ENCODE assay signal across 15 cellular contexts in genomic region chr11:118349475-118349874, GRCh38. TPM values are rescaled to one million over a fixed set of nuclear protein-coding genes. Genes with fewer than 3 reads are reported as not detected.
"Had no signal": no experiment of that assay in that cellular context is flagged by ENCODE, and none has a peak within 500 bp of the region (broad histone marks: within the 10 kb centered on the region; RNA-seq: fewer than 3 reads in every experiment).

No MANE protein-coding gene starts in this region.

- H3K36me3 Mint-ChIP-seq: stimulated activated memory B cell treated with anti-CD40 and anti-IgM and Interleukin-4, amounts not matched to agents 10 μg/mL and 1 μg/mL and 100 μg/mL, for 72 hours had no signal

- H3K4me1 Mint-ChIP-seq: endodermal cell, nephron progenitor cell had no signal

- DNase-seq: caudate nucleus, endodermal cell, erythroblast, hippocampal formation, left ventricle myocardium superior, mesenchymal stem cell, nephron progenitor cell, right lobe of liver, SHP77 treated with DMSO at 0.1 percent for 48 hours, upper lobe of right lung had no signal

- H3K9me3 Mint-ChIP-seq: dendritic cell treated with granulocyte-macrophage colony-stimulating factor and Interleukin-4, amounts not matched to agents 40 ng/mL and 50 ng/mL, for 4 days; endodermal cell; stimulated activated memory B cell treated with anti-CD40 and anti-IgM and Interleukin-4, amounts not matched to agents 10 μg/mL and 1 μg/mL and 100 μg/mL, for 72 hours had no signal

- ATAC-seq: activated CD4-positive, CD25-positive, alpha-beta regulatory T cell treated with anti-CD3 and anti-CD28 coated beads, Interleukin-2, amount 50 U/mL, for 24 hours; left ventricle myocardium superior; right lobe of liver; stimulated activated memory B cell treated with anti-CD40 and anti-IgM and Interleukin-4, amounts not matched to agents 10 μg/mL and 1 μg/mL and 100 μg/mL, for 72 hours; upper lobe of right lung had no signal

- H3K4me3 Mint-ChIP-seq: dendritic cell treated with granulocyte-macrophage colony-stimulating factor and Interleukin-4, amounts not matched to agents 40 ng/mL and 50 ng/mL, for 4 days; endodermal cell; nephron progenitor cell; stimulated activated memory B cell treated with anti-CD40 and anti-IgM and Interleukin-4, amounts not matched to agents 10 μg/mL and 1 μg/mL and 100 μg/mL, for 72 hours had no signal

- H3K27ac Mint-ChIP-seq: dendritic cell treated with granulocyte-macrophage colony-stimulating factor and Interleukin-4, amounts not matched to agents 40 ng/mL and 50 ng/mL, for 4 days; endodermal cell; nephron progenitor cell; stimulated activated memory B cell treated with anti-CD40 and anti-IgM and Interleukin-4, amounts not matched to agents 10 μg/mL and 1 μg/mL and 100 μg/mL, for 72 hours had no signal

RNA-seq across cellular contexts. Expression of gene CD3G, which starts 5.3 kb away (rescaled TPM):
- total RNA-seq: endodermal cell, kidney epithelial cell had no signal

RNA-seq across cellular contexts. Expression of gene CD3D, which starts 7.0 kb away (rescaled TPM):
- total RNA-seq: kidney epithelial cell, temporal lobe had no signal

RNA-seq across cellular contexts. Expression of gene CD3E, which starts 44.9 kb away (rescaled TPM):
- total RNA-seq: kidney epithelial cell, temporal lobe had no signal
